ENCODE assay signal across 22 cellular contexts in genomic region chr18:25842665-25843064, GRCh38.
"Had no signal": no experiment of that assay in that cellular context is flagged by ENCODE, and none has a peak within 500 bp of the region (broad histone marks: within the 10 kb centered on the region; RNA-seq: fewer than 3 reads in every experiment).

No MANE protein-coding gene starts in this region.

- H3K36me3 ChIP-seq: breast epithelium had no signal

- H3K27ac ChIP-seq: body of pancreas, breast epithelium, coronary artery, KMS-11, PC-9 had no signal

- H3K4me1 ChIP-seq: body of pancreas, breast epithelium had no signal

- DNase-seq: activated CD4-positive, alpha-beta T cell treated with anti-CD3 and anti-CD28 coated beads, Interleukin-2, amount 10 ng/mL, durations not matched to agents 24 days and 14 days; activated CD4-positive, alpha-beta T cell treated with anti-CD3 and anti-CD28 coated beads, Interleukin-2, amount 50 U/mL, for 4 hours; activated CD8-positive, alpha-beta T cell treated with anti-CD3 and anti-CD28 coated beads, Interleukin-2, amount 10 ng/mL, durations not matched to agents 7 days and 5 days; activated gamma-delta T cell; activated naive CD4-positive, alpha-beta T cell treated with Interleukin-2 at 50 U/mL for 16 hours; activated naive CD8-positive, alpha-beta T cell treated with anti-CD3 and anti-CD28 coated beads, Interleukin-2, amount 10 ng/mL, durations not matched to agents 7 days and 5 days; activated T-cell treated with anti-CD3 and anti-CD28 coated beads, Interleukin-2, amount 50 U/mL, for 24 hours; amygdala; body of pancreas; NCI-H1105; NCI-H1417 treated with DMSO at 0.1 percent for 48 hours; NCI-H187 treated with DMSO at 0.1 percent for 48 hours; NCI-H2171 treated with DMSO at 0.1 percent for 48 hours; NCI-H2227 treated with DMSO at 0.1 percent for 48 hours; NCI-H526 treated with DMSO at 0.1 percent for 48 hours; NCI-H82; NK-92 treated with Interleukin-12 subunit alpha and Interleukin-12 subunit beta, amount 100 ng/mL, for 24 hours; PC-9; Right ventricle myocardium superior had no signal

- H3K27me3 ChIP-seq: body of pancreas, breast epithelium had no signal

- H3K9me3 ChIP-seq: body of pancreas, breast epithelium had no signal

- H3K4me3 ChIP-seq: body of pancreas, breast epithelium, coronary artery, PC-9 had no signal
